ENCODE assay signal across 26 cellular contexts in genomic region chr9:94666364-94667099, GRCh38. TPM values are rescaled to one million over a fixed set of nuclear protein-coding genes. Genes with fewer than 3 reads are reported as not detected.
"Had no signal": no experiment of that assay in that cellular context is flagged by ENCODE, and none has a peak within 500 bp of the region (broad histone marks: within the 10 kb centered on the region; RNA-seq: fewer than 3 reads in every experiment).

No MANE protein-coding gene starts in this region.

- H3K27ac Mint-ChIP-seq: activated naive CD8-positive, alpha-beta T cell; activated T-helper 2 cell treated with anti-CD3 and anti-CD28 coated beads, Interferon-gamma antibody, Interleukin-2, Interleukin-4, amounts not matched to agents 10 μg/mL and 5 μg/mL and 100 μg/mL, durations not matched to agents 14 hours and 24 hours and 36 hours; effector memory CD8-positive, alpha-beta T cell; stimulated activated effector memory CD8-positive, alpha-beta T cell treated with anti-CD3 and anti-CD28 coated beads, Interleukin-12 subunit alpha, Interleukin-12 subunit beta, amount 100 ng/mL, for 72 hours had no signal

- H3K9me3 Mint-ChIP-seq: activated T-cell treated with anti-CD3 and anti-CD28 coated beads, Interleukin-2, amount 50 U/mL, for 4 hours; activated T-helper 2 cell treated with anti-CD3 and anti-CD28 coated beads, Interferon-gamma antibody, Interleukin-2, Interleukin-4, amounts not matched to agents 10 μg/mL and 5 μg/mL and 100 μg/mL, durations not matched to agents 14 hours and 24 hours and 36 hours; effector memory CD8-positive, alpha-beta T cell; neural crest cell; stimulated activated effector memory CD8-positive, alpha-beta T cell treated with anti-CD3 and anti-CD28 coated beads, Interleukin-12 subunit alpha, Interleukin-12 subunit beta, amount 100 ng/mL, for 72 hours; stimulated activated naive CD8-positive, alpha-beta T cell treated with anti-CD3 and anti-CD28 coated beads, Interleukin-15, amount 100 ng/mL, for 72 hours had no signal

- H3K9me3 ChIP-seq: adrenal gland, ascending aorta, lower lobe of right lung, mucosa of descending colon, prostate gland, tibial artery had no signal

- H3K27ac ChIP-seq: adrenal gland, ascending aorta, lower lobe of right lung, prostate gland, tibial artery had no signal

- ATAC-seq: activated T-cell treated with anti-CD3 and anti-CD28 coated beads, Interleukin-2, amount 50 U/mL, for 4 hours; effector memory CD8-positive, alpha-beta T cell; esophagus mucosa; lower lobe of right lung; mucosa of descending colon; right cardiac atrium; stimulated activated effector memory CD8-positive, alpha-beta T cell treated with anti-CD3 and anti-CD28 coated beads, Interleukin-12 subunit alpha, Interleukin-12 subunit beta, amount 100 ng/mL, for 72 hours; stimulated activated naive CD8-positive, alpha-beta T cell treated with anti-CD3 and anti-CD28 coated beads, Interleukin-15, amount 100 ng/mL, for 72 hours had no signal

- H3K27me3 Mint-ChIP-seq: stimulated activated naive CD8-positive, alpha-beta T cell treated with anti-CD3 and anti-CD28 coated beads, Interleukin-15, amount 100 ng/mL, for 72 hours had no signal

- H3K27me3 ChIP-seq: adrenal gland, ascending aorta, tibial artery had no signal

- H3K4me3 ChIP-seq: adrenal gland, ascending aorta, lower lobe of right lung, mucosa of descending colon, prostate gland, tibial artery had no signal

- H3K36me3 ChIP-seq: adrenal gland, ascending aorta, lower lobe of right lung, prostate gland, tibial artery had no signal

- DNase-seq: activated CD4-positive, alpha-beta T cell treated with anti-CD3 and anti-CD28 coated beads, Interleukin-2, amount 50 U/mL, for 4 hours; activated CD8-positive, alpha-beta memory T cell treated with anti-CD3 and anti-CD28 coated beads, Interleukin-2, amount 50 U/mL, for 48 hours; activated naive CD4-positive, alpha-beta T cell; activated T-cell treated with anti-CD3 and anti-CD28 coated beads, Interleukin-2, amount 50 U/mL, for 4 hours; adrenal gland; central memory CD4-positive, alpha-beta T cell; effector memory CD8-positive, alpha-beta T cell; foreskin melanocyte; glutamatergic neuron; hypothalamus; lower lobe of right lung; mesendoderm; mucosa of descending colon; right cardiac atrium; stimulated activated CD4-positive, alpha-beta T cell treated with anti-CD3 and anti-CD28 coated beads, Interleukin-2, amount 100 ng/mL, for 24 hours; stimulated activated naive CD8-positive, alpha-beta T cell treated with anti-CD3 and anti-CD28 coated beads, Interleukin-15, amount 100 ng/mL, for 72 hours; T-helper 1 cell; tibial artery had no signal

- H3K4me1 ChIP-seq: ascending aorta, prostate gland had no signal

- H3K4me3 Mint-ChIP-seq: activated naive CD8-positive, alpha-beta T cell; activated T-cell treated with anti-CD3 and anti-CD28 coated beads, Interleukin-2, amount 50 U/mL, for 4 hours; effector memory CD8-positive, alpha-beta T cell; neural crest cell; stimulated activated effector memory CD8-positive, alpha-beta T cell treated with anti-CD3 and anti-CD28 coated beads, Interleukin-12 subunit alpha, Interleukin-12 subunit beta, amount 100 ng/mL, for 72 hours; stimulated activated naive CD8-positive, alpha-beta T cell treated with anti-CD3 and anti-CD28 coated beads, Interleukin-15, amount 100 ng/mL, for 72 hours had no signal

- H3K36me3 Mint-ChIP-seq: activated naive CD8-positive, alpha-beta T cell; stimulated activated effector memory CD8-positive, alpha-beta T cell treated with anti-CD3 and anti-CD28 coated beads, Interleukin-12 subunit alpha, Interleukin-12 subunit beta, amount 100 ng/mL, for 72 hours had no signal

RNA-seq across cellular contexts. Expression of gene FBP1, which starts 27.2 kb away (rescaled TPM):
- total RNA-seq: skeletal muscle tissue had no signal
